Comparison of ENCODE assay signal across 8 cellular contexts in genomic region chr2:25362564-25363145, GRCh38. TPM values are rescaled to one million over a fixed set of nuclear protein-coding genes. Genes with fewer than 3 reads are reported as not detected.
DNase-seq lines count a peak whose midpoint lies in the region; ATAC-seq and TF ChIP-seq lines count a peak whose summit lies in the region.

No MANE protein-coding gene starts in this region.

- no peaks in the 10 kb centered on the region for H3K9me3 ChIP-seq in CD4-positive, CD25-positive, alpha-beta regulatory T cell (ENCODE audit: control insufficient read depth in 2 of 2, low read length in 2 of 2)
- no peaks in the 10 kb centered on the region for H3K9me3 ChIP-seq in naive thymus-derived CD4-positive, alpha-beta T cell (ENCODE audit: control insufficient read depth in 2 of 3, low read length in 3 of 3)
- no peaks in the 10 kb centered on the region for H3K9me3 ChIP-seq in thyroid gland

- TF ChIP-seq POLR2A in thyroid gland (IDR thresholded peaks at IDR 0.05) = no peak

- peak; percentile 53 to 81 (median 66) for DNase-seq in CD4-positive, CD25-positive, alpha-beta regulatory T cell
- DNase-seq in WTC11 (ENCODE audit: low spot score) = no peak
- peak; percentile 27 for DNase-seq in dermis blood vessel endothelial cell
- DNase-seq in naive thymus-derived CD4-positive, alpha-beta T cell = peak; percentile 33 to 69 (median 56)
- peak; percentile 40 to 44 for DNase-seq in thyroid gland
- DNase-seq in NCI-H446 treated with DMSO at 0.1 percent for 48 hours (lab: John Stamatoyannopoulos, UW) = no peak

- H3K4me3 Mint-ChIP-seq in CD4-positive, CD25-positive, alpha-beta regulatory T cell = peak overlapping the region; percentile 88 to 97 (median 94)
- H3K4me3 Mint-ChIP-seq in WTC11 = no peak overlapping the region; the same call in 1 of the 2 replicates
- peak overlapping the region; percentile 83 to 95 (median 89) for H3K4me3 Mint-ChIP-seq in naive thymus-derived CD4-positive, alpha-beta T cell

- intact Hi-C loops in naive thymus-derived CD4-positive, alpha-beta T cell (cut with micrococcal nuclease) = loop anchor here (1.0 to 2.0 kb wide), 11 partner anchors 15 to 516 kb away; partner anchors contain the start of genes ASXL2 (in 1 of the 2) and DTNB (in 1 of the 2)
- intact Hi-C loops in thyroid gland (cut with DNase I) = no loop called here

- peak; percentile 38 to 49 for ATAC-seq in CD4-positive, CD25-positive, alpha-beta regulatory T cell (ENCODE audit: low read depth in 2 of 2)
- ATAC-seq in GM19452 (IDR thresholded peaks at IDR 0.05; ENCODE audit: unreplicated experiment) (peak; percentile 70), HG03521 (IDR thresholded peaks at IDR 0.05; ENCODE audit: unreplicated experiment) (peak; percentile 60), WTC11 (no peak)
- ATAC-seq in naive thymus-derived CD4-positive, alpha-beta T cell = peak; percentile 74

- peak overlapping the region; percentile 99 for H3K4me3 ChIP-seq in CD4-positive, CD25-positive, alpha-beta regulatory T cell (ENCODE audit: low read depth, low read length)
- H3K4me3 ChIP-seq in naive thymus-derived CD4-positive, alpha-beta T cell (ENCODE audit: low read length) = peak overlapping the region; percentile 78
- H3K4me3 ChIP-seq in thyroid gland (replicated peaks in 1 of 3) = peak overlapping the region in 1 of 3 donors; percentile 14

- no peaks in the 10 kb centered on the region for H3K27me3 Mint-ChIP-seq in CD4-positive, CD25-positive, alpha-beta regulatory T cell
- peaks cover 69% of the 10 kb centered on the region for H3K27me3 Mint-ChIP-seq in WTC11 (ENCODE audit: low read depth)
- H3K27me3 Mint-ChIP-seq in naive thymus-derived CD4-positive, alpha-beta T cell = no peaks in the 10 kb centered on the region

- WGBS in thyroid gland, 2 donors = 62 to 67% methylated on average over 19 of the region's 19 CpGs

- peak overlapping the region; percentile 88 to 98 (median 95) for H3K27ac Mint-ChIP-seq in CD4-positive, CD25-positive, alpha-beta regulatory T cell
- no peak overlapping the region for H3K27ac Mint-ChIP-seq in WTC11
- peak overlapping the region; percentile 84 to 96 (median 92) for H3K27ac Mint-ChIP-seq in naive thymus-derived CD4-positive, alpha-beta T cell

- H3K4me1 Mint-ChIP-seq in CD4-positive, CD25-positive, alpha-beta regulatory T cell = peaks cover 8 to 46% (median 19%) of the 10 kb centered on the region in 4 donors
- H3K4me1 Mint-ChIP-seq in WTC11 = peaks cover 10% of the 10 kb centered on the region
- peaks cover 11 to 32% (median 25%) of the 10 kb centered on the region in 7 donors for H3K4me1 Mint-ChIP-seq in naive thymus-derived CD4-positive, alpha-beta T cell

- no peaks in the 10 kb centered on the region for H3K36me3 Mint-ChIP-seq in CD4-positive, CD25-positive, alpha-beta regulatory T cell
- H3K36me3 Mint-ChIP-seq in WTC11 = no peaks in the 10 kb centered on the region
- H3K36me3 Mint-ChIP-seq in naive thymus-derived CD4-positive, alpha-beta T cell = no peaks in the 10 kb centered on the region

- peak overlapping the region; percentile 85 for H3K27ac ChIP-seq in CD4-positive, CD25-positive, alpha-beta regulatory T cell (ENCODE audit: insufficient read depth, low read length, poor library complexity, severe bottlenecking)
- peak overlapping the region; percentile 81 for H3K27ac ChIP-seq in naive thymus-derived CD4-positive, alpha-beta T cell (ENCODE audit: low read depth, low read length)
- H3K27ac ChIP-seq in thyroid gland = peak overlapping the region in 1 of 3 donors; percentile 57

- peaks cover 0 to 2% (median 0%) of the 10 kb centered on the region in 7 donors for H3K9me3 Mint-ChIP-seq in CD4-positive, CD25-positive, alpha-beta regulatory T cell
- H3K9me3 Mint-ChIP-seq in WTC11 = 0 out of 2 replicates have a peak, but pooled peaks cover 7% of the 10 kb centered on the region
- peaks cover 0 to 2% (median 0%) of the 10 kb centered on the region in 11 donors for H3K9me3 Mint-ChIP-seq in naive thymus-derived CD4-positive, alpha-beta T cell

- no peaks in the 10 kb centered on the region for H3K27me3 ChIP-seq in CD4-positive, CD25-positive, alpha-beta regulatory T cell (ENCODE audit: control insufficient read depth, insufficient read depth, low read length)
- no peaks in the 10 kb centered on the region for H3K27me3 ChIP-seq in naive thymus-derived CD4-positive, alpha-beta T cell (ENCODE audit: control insufficient read depth in 2 of 2, insufficient read depth in 2 of 2, low read length in 2 of 2)
- H3K27me3 ChIP-seq in thyroid gland = no peaks in the 10 kb centered on the region

- peaks cover 27% of the 10 kb centered on the region for H3K4me1 ChIP-seq in CD4-positive, CD25-positive, alpha-beta regulatory T cell (ENCODE audit: control insufficient read depth, insufficient read depth, low read length, poor library complexity, severe bottlenecking)
- peaks cover 3 to 4% of the 10 kb centered on the region in 2 donors for H3K4me1 ChIP-seq in naive thymus-derived CD4-positive, alpha-beta T cell (ENCODE audit: control insufficient read depth in 2 of 2, insufficient read depth in 2 of 2, low read length in 2 of 2)
- peaks cover 0 to 6% of the 10 kb centered on the region in 2 donors for H3K4me1 ChIP-seq in thyroid gland

- TF ChIP-seq CTCF in WTC11 (IDR thresholded peaks at IDR 0.05) (no peak), thyroid gland (IDR thresholded peaks at IDR 0.05) (no peak)

- POLR2A ChIA-PET in WTC11 (lab: Charles Lee) = interaction anchor here (1.0 kb wide), 1 partner anchor 20 kb away, joined by 3 read pairs; no protein-coding TSS in a partner anchor
- POLR2A ChIA-PET in naive thymus-derived CD4-positive, alpha-beta T cell (lab: Charles Lee) = interaction anchor here (0.5 to 2.8 kb wide), 20 partner anchors 9 to 158 kb away, joined by 3 to 35 read pairs (median 6); partner anchors contain the start of gene DNMT3A

- H3K36me3 ChIP-seq in CD4-positive, CD25-positive, alpha-beta regulatory T cell (ENCODE audit: control insufficient read depth, insufficient read depth, low read length) = no peaks in the 10 kb centered on the region
- H3K36me3 ChIP-seq in naive thymus-derived CD4-positive, alpha-beta T cell (ENCODE audit: control insufficient read depth in 2 of 3, insufficient read depth in 3 of 3, low read length in 3 of 3) = no peaks in the 10 kb centered on the region
- no peaks in the 10 kb centered on the region for H3K36me3 ChIP-seq in thyroid gland

- CTCF ChIA-PET in WTC11 (lab: Charles Lee) = interaction anchor here (0.5 to 2.8 kb wide), 86 partner anchors 10 to 620 kb away, joined by 3 to 75 read pairs (median 4); partner anchors contain the start of genes ASXL2, DNMT3A and KIF3C
- CTCF ChIA-PET in naive thymus-derived CD4-positive, alpha-beta T cell (lab: Charles Lee) = interaction anchor here (0.6 to 2.8 kb wide), 26 partner anchors 10 to 866 kb away, joined by 3 to 34 read pairs (median 3); no protein-coding TSS in a partner anchor

TF ChIP-seq in WTC11, 78 proteins besides CTCF, POLR2A, EP300 and RAD21 (continues in another document):
- TF ChIP-seq KAT7 (CRISPR knock-in tag; IDR thresholded peaks at IDR 0.05; ENCODE audit: borderline replicate concordance) = no peak
- TF ChIP-seq, protein P1, sequence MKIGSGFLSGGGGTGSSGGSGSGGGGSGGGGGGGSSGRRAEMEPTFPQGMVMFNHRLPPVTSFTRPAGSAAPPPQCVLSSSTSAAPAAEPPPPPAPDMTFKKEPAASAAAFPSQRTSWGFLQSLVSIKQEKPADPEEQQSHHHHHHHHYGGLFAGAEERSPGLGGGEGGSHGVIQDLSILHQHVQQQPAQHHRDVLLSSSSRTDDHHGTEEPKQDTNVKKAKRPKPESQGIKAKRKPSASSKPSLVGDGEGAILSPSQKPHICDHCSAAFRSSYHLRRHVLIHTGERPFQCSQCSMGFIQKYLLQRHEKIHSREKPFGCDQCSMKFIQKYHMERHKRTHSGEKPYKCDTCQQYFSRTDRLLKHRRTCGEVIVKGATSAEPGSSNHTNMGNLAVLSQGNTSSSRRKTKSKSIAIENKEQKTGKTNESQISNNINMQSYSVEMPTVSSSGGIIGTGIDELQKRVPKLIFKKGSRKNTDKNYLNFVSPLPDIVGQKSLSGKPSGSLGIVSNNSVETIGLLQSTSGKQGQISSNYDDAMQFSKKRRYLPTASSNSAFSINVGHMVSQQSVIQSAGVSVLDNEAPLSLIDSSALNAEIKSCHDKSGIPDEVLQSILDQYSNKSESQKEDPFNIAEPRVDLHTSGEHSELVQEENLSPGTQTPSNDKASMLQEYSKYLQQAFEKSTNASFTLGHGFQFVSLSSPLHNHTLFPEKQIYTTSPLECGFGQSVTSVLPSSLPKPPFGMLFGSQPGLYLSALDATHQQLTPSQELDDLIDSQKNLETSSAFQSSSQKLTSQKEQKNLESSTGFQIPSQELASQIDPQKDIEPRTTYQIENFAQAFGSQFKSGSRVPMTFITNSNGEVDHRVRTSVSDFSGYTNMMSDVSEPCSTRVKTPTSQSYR (CRISPR knock-in tag; IDR thresholded peaks at IDR 0.05) = no peak

RNA-seq across cellular contexts. Expression of gene DNMT3A, which starts 20.9 kb away (rescaled TPM):
- 81.0 TPM for total RNA-seq in CD4-positive, CD25-positive, alpha-beta regulatory T cell
- polyA plus RNA-seq in CD4-positive, CD25-positive, alpha-beta regulatory T cell = 10 to 100 TPM in 3 of 4 donors, 1 to 10 TPM in 1; 8.1 to 14.4 (median 11.9) TPM
- total RNA-seq in WTC11 (2021) (154 to 162 TPM (median 154 TPM) in 3 replicates), dermis blood vessel endothelial cell (31.0 and 32.1 TPM in 2 replicates), thyroid gland (10 to 100 TPM; 17.3 to 40.9 (median 18.8) TPM)
- total RNA-seq in naive thymus-derived CD4-positive, alpha-beta T cell = 100 to 1,000 TPM in 3 of 5 experiments, 10 to 100 TPM in 2; 78.9 to 117 (median 106) TPM
- polyA plus RNA-seq in naive thymus-derived CD4-positive, alpha-beta T cell = 10 to 100 TPM; 19.4 to 29.0 TPM

Comparison
In these comparisons a context has a peak if more than half of its experiments do, and no peak if none do; other contexts are left out.
1. DNase-seq: peak in CD4-positive, CD25-positive, alpha-beta regulatory T cell (3 of 3), dermis blood vessel endothelial cell (single experiment), naive thymus-derived CD4-positive, alpha-beta T cell (9 of 9) and thyroid gland (2 of 2); none in WTC11 (single experiment) and NCI-H446 treated with DMSO at 0.1 percent for 48 hours (single experiment).